In genomic region chr16:280552-280951, GRCh38 we compare ENCODE assay signal across 10 cellular contexts. TPM values are rescaled to one million over a fixed set of nuclear protein-coding genes. Genes with fewer than 3 reads are reported as not detected.
DNase-seq lines count a peak whose midpoint lies in the region; ATAC-seq and TF ChIP-seq lines count a peak whose summit lies in the region.
"Had no signal": no experiment of that assay in that cellular context is flagged by ENCODE, and none has a peak within 500 bp of the region (broad histone marks: within the 10 kb centered on the region; RNA-seq: fewer than 3 reads in every experiment).

Gene ARHGDIG (plus strand): TSS chr16:280591. CDS start chr16:280681, 90 bp downstream.

- no peak for TF ChIP-seq CTCF in hepatocyte (IDR thresholded peaks at IDR 0.05; ENCODE audit: poor library complexity)

- H3K36me3 ChIP-seq in hepatocyte (replicated peaks; ENCODE audit: insufficient read depth, low read depth) = no peaks in the 10 kb centered on the region

- CTCF ChIA-PET in activated CD4-positive, alpha-beta memory T cell treated with anti-CD3 and anti-CD28 coated beads, Interleukin-2, amount 10 ng/mL, durations not matched to agents 7 days and 5 days (lab: Charles Lee) = no interaction called here

- H3K9me3 ChIP-seq in T-helper 17 cell (ENCODE audit: control insufficient read depth, low read length, poor library complexity, severe bottlenecking) (no peaks in the 10 kb centered on the region), hepatocyte (ENCODE audit: low read depth) (no peaks in the 10 kb centered on the region)

- peaks cover 7% of the 10 kb centered on the region for H3K27me3 Mint-ChIP-seq in T-helper 17 cell
- peaks cover 24% of the 10 kb centered on the region for H3K27me3 Mint-ChIP-seq in activated CD4-positive, alpha-beta memory T cell treated with anti-CD3 and anti-CD28 coated beads, Interleukin-2, amount 10 ng/mL, durations not matched to agents 7 days and 5 days

- H3K4me2 ChIP-seq in hepatocyte = peak within 1 kb of the TSS; percentile 95

- no peaks in the 10 kb centered on the region for H3K9me2 ChIP-seq in hepatocyte (replicated peaks; ENCODE audit: insufficient read depth)

- no peak for ATAC-seq in T-helper 17 cell
- no peak for ATAC-seq in GM18870 (IDR thresholded peaks at IDR 0.05; ENCODE audit: unreplicated experiment)
- ATAC-seq in HG03135 (IDR thresholded peaks at IDR 0.05; ENCODE audit: unreplicated experiment) = no peak
- ATAC-seq: GM12878 had no signal

- POLR2A ChIA-PET in activated CD4-positive, alpha-beta memory T cell treated with anti-CD3 and anti-CD28 coated beads, Interleukin-2, amount 10 ng/mL, durations not matched to agents 7 days and 5 days (lab: Charles Lee) = no interaction called here

- no peaks in the 10 kb centered on the region for H4K20me1 ChIP-seq in hepatocyte (ENCODE audit: insufficient read depth, poor library complexity, severe bottlenecking)

- H2AFZ ChIP-seq in hepatocyte = no peak within 1 kb of the TSS

- H3K79me2 ChIP-seq in hepatocyte = no peaks in the 10 kb centered on the region

- H3K4me3 Mint-ChIP-seq in T-helper 17 cell = peak within 1 kb of the TSS; percentile 47
- no peak within 1 kb of the TSS for H3K4me3 Mint-ChIP-seq in activated CD4-positive, alpha-beta memory T cell treated with anti-CD3 and anti-CD28 coated beads, Interleukin-2, amount 10 ng/mL, durations not matched to agents 7 days and 5 days

- no peaks in the 10 kb centered on the region for H3K36me3 Mint-ChIP-seq in T-helper 17 cell (ENCODE audit: low read depth)
- no peaks in the 10 kb centered on the region for H3K36me3 Mint-ChIP-seq in activated CD4-positive, alpha-beta memory T cell treated with anti-CD3 and anti-CD28 coated beads, Interleukin-2, amount 10 ng/mL, durations not matched to agents 7 days and 5 days (ENCODE audit: low read depth)
- H3K36me3 Mint-ChIP-seq: IgD-negative memory B cell had no signal

- H3K4me3 ChIP-seq in hepatocyte (peak within 1 kb of the TSS; percentile 55), skeletal muscle cell (ENCODE audit: low read depth, low read length) (peak within 1 kb of the TSS; percentile 38)
- H3K4me3 ChIP-seq: GM12878 had no signal

- no peak within 1 kb of the TSS for H3K27ac Mint-ChIP-seq in T-helper 17 cell
- H3K27ac Mint-ChIP-seq in activated CD4-positive, alpha-beta memory T cell treated with anti-CD3 and anti-CD28 coated beads, Interleukin-2, amount 10 ng/mL, durations not matched to agents 7 days and 5 days = no peak within 1 kb of the TSS
- H3K27ac Mint-ChIP-seq: IgD-negative memory B cell had no signal

- peaks cover 40% of the 10 kb centered on the region for H3K27me3 ChIP-seq in hepatocyte

- H3K4me1 Mint-ChIP-seq in T-helper 17 cell = peaks cover 5% of the 10 kb centered on the region
- peaks cover 5% of the 10 kb centered on the region for H3K4me1 Mint-ChIP-seq in activated CD4-positive, alpha-beta memory T cell treated with anti-CD3 and anti-CD28 coated beads, Interleukin-2, amount 10 ng/mL, durations not matched to agents 7 days and 5 days

- 1% methylated on average over 12 of the region's 54 CpGs for WGBS in hepatocyte (ENCODE audit: low lambda C conversion rate, missing lambda C conversion rate)

- no peaks in the 10 kb centered on the region for H3K9me3 Mint-ChIP-seq in activated CD4-positive, alpha-beta memory T cell treated with anti-CD3 and anti-CD28 coated beads, Interleukin-2, amount 10 ng/mL, durations not matched to agents 7 days and 5 days
- H3K9me3 Mint-ChIP-seq: IgD-negative memory B cell had no signal

- H3K4me1 ChIP-seq in hepatocyte (ENCODE audit: insufficient read depth) = peaks cover 6% of the 10 kb centered on the region

- no peak within 1 kb of the TSS for H3K27ac ChIP-seq in hepatocyte

- DNase-seq in DMS53 (lab: John Stamatoyannopoulos, UW) = peak; percentile 22
- DNase-seq in DMS53 treated with DMSO at 0.1 percent for 48 hours (lab: John Stamatoyannopoulos, UW; ENCODE audit: unreplicated experiment) = no peak
- DNase-seq in T-helper 17 cell = no peak
- peak; percentile 53 for DNase-seq in hepatocyte (ENCODE audit: low spot score)
- DNase-seq in skeletal muscle cell (ENCODE audit: low read depth) = no peak
- no peak for DNase-seq in activated CD4-positive, alpha-beta memory T cell treated with anti-CD3 and anti-CD28 coated beads, Interleukin-2, amount 10 ng/mL, durations not matched to agents 7 days and 5 days

RNA-seq across cellular contexts. Expression of gene ARHGDIG, which starts in this region (rescaled TPM):
- total RNA-seq in T-helper 17 cell (not detected), hepatocyte (0.48 TPM in 1 of 2 replicates, not detected in the other)
- 1.0 and 1.1 TPM in 2 replicates for polyA plus RNA-seq in hepatocyte
- not detected for total RNA-seq in activated CD4-positive, alpha-beta memory T cell treated with anti-CD3 and anti-CD28 coated beads, Interleukin-2, amount 10 ng/mL, durations not matched to agents 7 days and 5 days
- total RNA-seq: GM12878 had no signal
- polyA plus RNA-seq: GM12878, IgD-negative memory B cell had no signal

Comparison
In these comparisons a context has a peak if more than half of its experiments do, and no peak if none do; other contexts are left out.
1. DNase-seq: peak in DMS53 (single experiment) and hepatocyte (single experiment); none in DMS53 treated with DMSO at 0.1 percent for 48 hours (single experiment), T-helper 17 cell (0 of 3), skeletal muscle cell (single experiment) and activated CD4-positive, alpha-beta memory T cell treated with anti-CD3 and anti-CD28 coated beads, Interleukin-2, amount 10 ng/mL, durations not matched to agents 7 days and 5 days (single experiment).